ENCODE assay signal across 11 cellular contexts in the genomic region with DNA sequence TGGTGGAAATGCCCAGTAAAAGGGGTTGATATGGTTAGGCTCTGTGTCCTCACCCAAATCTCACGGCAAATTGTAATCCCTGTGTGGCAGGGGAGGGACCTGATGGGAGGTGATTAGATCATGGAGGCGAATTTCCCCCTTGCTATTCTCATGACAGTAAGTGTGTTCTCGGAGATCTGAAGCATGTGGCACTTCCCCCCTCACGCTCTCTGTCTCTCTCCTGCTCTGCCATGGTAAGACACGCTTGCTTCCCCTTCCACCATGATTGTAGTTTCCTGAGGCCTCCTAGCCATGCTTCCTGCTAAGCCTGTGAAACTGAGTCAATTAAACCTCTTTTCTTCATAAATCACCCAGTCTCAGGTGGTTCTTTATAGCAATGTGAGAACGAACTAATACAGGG. TPM values are rescaled to one million over a fixed set of nuclear protein-coding genes. Genes with fewer than 3 reads are reported as not detected.
DNase-seq lines count a peak whose midpoint lies in the region; ATAC-seq, FAIRE-seq and TF ChIP-seq lines count a peak whose summit lies in the region.
"Had no signal": no experiment of that assay in that cellular context is flagged by ENCODE, and none has a peak within 500 bp of the region (broad histone marks: within the 10 kb centered on the region; RNA-seq: fewer than 3 reads in every experiment).

No MANE protein-coding gene starts in this region.

- H3K27me3 ChIP-seq in astrocyte (ENCODE audit: insufficient read depth, low read length), result no peaks in the 10 kb centered on the region
- H3K27me3 ChIP-seq in naive thymus-derived CD4-positive, alpha-beta T cell (ENCODE audit: control insufficient read depth in 2 of 2, insufficient read depth in 2 of 2, low read length in 2 of 2), result no peaks in the 10 kb centered on the region

- no peaks in the 10 kb centered on the region for H3K36me3 ChIP-seq in astrocyte (ENCODE audit: insufficient read depth, low read length)
- no peaks in the 10 kb centered on the region for H3K36me3 ChIP-seq in naive thymus-derived CD4-positive, alpha-beta T cell (ENCODE audit: control insufficient read depth in 2 of 3, insufficient read depth in 3 of 3, low read length in 3 of 3)

- no peak overlapping the region for H3K9ac ChIP-seq in astrocyte (ENCODE audit: low read length)

- H3K9me3 ChIP-seq in astrocyte (ENCODE audit: insufficient read depth, low read depth, low read length), result no peaks in the 10 kb centered on the region
- H3K9me3 ChIP-seq in naive thymus-derived CD4-positive, alpha-beta T cell (ENCODE audit: control insufficient read depth in 2 of 3, low read length in 3 of 3), result no peaks in the 10 kb centered on the region

- H2AFZ ChIP-seq in astrocyte (ENCODE audit: low read depth, low read length), result no peak overlapping the region

- peaks cover 24% of the 10 kb centered on the region for H3K4me1 Mint-ChIP-seq in astrocyte (ENCODE audit: low read depth, unreplicated experiment)
- peaks cover 11 to 52% (median 46%) of the 10 kb centered on the region in 7 donors for H3K4me1 Mint-ChIP-seq in naive thymus-derived CD4-positive, alpha-beta T cell
- H3K4me1 Mint-ChIP-seq in activated naive CD8-positive, alpha-beta T cell treated with anti-CD3 and anti-CD28 coated beads, Interleukin-2, amount 50 U/mL, for 24 hours, result peaks cover 34% of the 10 kb centered on the region

- peak overlapping the region; percentile 54 for H3K27ac Mint-ChIP-seq in astrocyte (ENCODE audit: unreplicated experiment)
- peak overlapping the region in 2 of 9 donors; percentile 22 to 66 for H3K27ac Mint-ChIP-seq in naive thymus-derived CD4-positive, alpha-beta T cell
- no peak overlapping the region for H3K27ac Mint-ChIP-seq in activated naive CD8-positive, alpha-beta T cell treated with anti-CD3 and anti-CD28 coated beads, Interleukin-2, amount 50 U/mL, for 24 hours

- POLR2A ChIA-PET in naive thymus-derived CD4-positive, alpha-beta T cell (lab: Charles Lee), result no interaction called here

- peaks cover 12% of the 10 kb centered on the region for H3K4me1 ChIP-seq in astrocyte (ENCODE audit: insufficient read depth, low read length)
- H3K4me1 ChIP-seq in naive thymus-derived CD4-positive, alpha-beta T cell (ENCODE audit: control insufficient read depth in 2 of 2, insufficient read depth in 2 of 2, low read length in 2 of 2), result peaks cover 0 to 8% of the 10 kb centered on the region in 2 donors

- H3K27me3 Mint-ChIP-seq in astrocyte (ENCODE audit: low read depth, unreplicated experiment), result no peaks in the 10 kb centered on the region
- H3K27me3 Mint-ChIP-seq in naive thymus-derived CD4-positive, alpha-beta T cell, result no peaks in the 10 kb centered on the region
- no peaks in the 10 kb centered on the region for H3K27me3 Mint-ChIP-seq in activated naive CD8-positive, alpha-beta T cell treated with anti-CD3 and anti-CD28 coated beads, Interleukin-2, amount 50 U/mL, for 24 hours

- FAIRE-seq in astrocyte (lab: Jason Lieb, UNC), result no peak

- peak; percentile 85 for DNase-seq in CD1c-positive myeloid dendritic cell (ENCODE audit: extremely low spot score)
- DNase-seq in MV-4-11 (lab: John Stamatoyannopoulos, UW), result peak; percentile 52
- DNase-seq in astrocyte (ENCODE audit: low read depth), result no peak
- DNase-seq in naive thymus-derived CD4-positive, alpha-beta T cell, result no peak
- DNase-seq in activated naive CD8-positive, alpha-beta T cell treated with anti-CD3 and anti-CD28 coated beads, Interleukin-2, amount 50 U/mL, for 24 hours, result no peak
- no peak for DNase-seq in NCI-H69 (lab: John Stamatoyannopoulos, UW)
- DNase-seq in anterior cingulate cortex (lab: John Stamatoyannopoulos, UW), result no peak
- no peak for DNase-seq in NCI-H2081 treated with DMSO at 0.1 percent for 48 hours (lab: John Stamatoyannopoulos, UW)
- DNase-seq: AML-193, natural killer cell, T-helper 9 cell had no signal

- H3K27ac ChIP-seq in astrocyte (ENCODE audit: low read depth, low read length), result no peak overlapping the region
- no peak overlapping the region for H3K27ac ChIP-seq in naive thymus-derived CD4-positive, alpha-beta T cell (ENCODE audit: low read depth, low read length)

- no peak overlapping the region for H3K4me2 ChIP-seq in astrocyte (ENCODE audit: low read length)

- peaks cover 76% of the 10 kb centered on the region for H3K79me2 ChIP-seq in astrocyte (ENCODE audit: insufficient read depth, low read length)

- no peak overlapping the region for H3K4me3 Mint-ChIP-seq in astrocyte (ENCODE audit: unreplicated experiment)
- peak overlapping the region in 1 of 10 donors; percentile 0 for H3K4me3 Mint-ChIP-seq in naive thymus-derived CD4-positive, alpha-beta T cell
- no peak overlapping the region for H3K4me3 Mint-ChIP-seq in activated naive CD8-positive, alpha-beta T cell treated with anti-CD3 and anti-CD28 coated beads, Interleukin-2, amount 50 U/mL, for 24 hours
- H3K4me3 Mint-ChIP-seq: natural killer cell had no signal

- no peak overlapping the region for H3K4me3 ChIP-seq in astrocyte (ENCODE audit: insufficient read depth, low read depth, low read length)
- no peak overlapping the region for H3K4me3 ChIP-seq in naive thymus-derived CD4-positive, alpha-beta T cell (ENCODE audit: low read length)

- peaks cover 69% of the 10 kb centered on the region for H4K20me1 ChIP-seq in astrocyte (ENCODE audit: insufficient read depth, low read length)

- intact Hi-C loops in naive thymus-derived CD4-positive, alpha-beta T cell (cut with micrococcal nuclease), result no loop called here

- CTCF ChIA-PET in naive thymus-derived CD4-positive, alpha-beta T cell (lab: Charles Lee), result no interaction called here

- ATAC-seq in naive thymus-derived CD4-positive, alpha-beta T cell, result peak; percentile 76
- ATAC-seq in activated naive CD8-positive, alpha-beta T cell treated with anti-CD3 and anti-CD28 coated beads, Interleukin-2, amount 50 U/mL, for 24 hours, result no peak

- TF ChIP-seq CTCF in astrocyte (IDR thresholded peaks at IDR 0.05; ENCODE audit: insufficient read depth, low read depth, low read length), result no peak

- no peaks in the 10 kb centered on the region for H3K9me3 Mint-ChIP-seq in astrocyte (ENCODE audit: unreplicated experiment)
- H3K9me3 Mint-ChIP-seq in naive thymus-derived CD4-positive, alpha-beta T cell, result peaks cover 0 to 1% (median 0%) of the 10 kb centered on the region in 11 donors
- no peaks in the 10 kb centered on the region for H3K9me3 Mint-ChIP-seq in activated naive CD8-positive, alpha-beta T cell treated with anti-CD3 and anti-CD28 coated beads, Interleukin-2, amount 50 U/mL, for 24 hours
- H3K9me3 Mint-ChIP-seq: natural killer cell had no signal

- H3K36me3 Mint-ChIP-seq in astrocyte (ENCODE audit: low read depth, unreplicated experiment), result peaks cover 2% of the 10 kb centered on the region
- peaks cover 0 to 9% (median under 1%) of the 10 kb centered on the region in 5 donors for H3K36me3 Mint-ChIP-seq in naive thymus-derived CD4-positive, alpha-beta T cell
- H3K36me3 Mint-ChIP-seq in activated naive CD8-positive, alpha-beta T cell treated with anti-CD3 and anti-CD28 coated beads, Interleukin-2, amount 50 U/mL, for 24 hours (ENCODE audit: low read depth), result no peaks in the 10 kb centered on the region
- H3K36me3 Mint-ChIP-seq: natural killer cell had no signal

RNA-seq across cellular contexts. Expression of a gene that starts 37.4 kb away (rescaled TPM):
- total RNA-seq in astrocyte, result 84.1 and 87.8 TPM in 2 replicates
- total RNA-seq in naive thymus-derived CD4-positive, alpha-beta T cell, result 10 to 100 TPM; 27.6 to 62.5 (median 38.1) TPM
- polyA plus RNA-seq in naive thymus-derived CD4-positive, alpha-beta T cell, result 10 to 100 TPM; 26.6 to 36.3 TPM

Comparison
In these comparisons a context has a peak if more than half of its experiments do, and no peak if none do; other contexts are left out.
1. DNase-seq: peak in CD1c-positive myeloid dendritic cell (single experiment) and MV-4-11 (single experiment); none in astrocyte (single experiment), naive thymus-derived CD4-positive, alpha-beta T cell (0 of 9), activated naive CD8-positive, alpha-beta T cell treated with anti-CD3 and anti-CD28 coated beads, Interleukin-2, amount 50 U/mL, for 24 hours (single experiment), NCI-H69 (single experiment), anterior cingulate cortex (0 of 58) and NCI-H2081 treated with DMSO at 0.1 percent for 48 hours (single experiment).